8 cellular contexts compared by ENCODE assay signal in the genomic region with DNA sequence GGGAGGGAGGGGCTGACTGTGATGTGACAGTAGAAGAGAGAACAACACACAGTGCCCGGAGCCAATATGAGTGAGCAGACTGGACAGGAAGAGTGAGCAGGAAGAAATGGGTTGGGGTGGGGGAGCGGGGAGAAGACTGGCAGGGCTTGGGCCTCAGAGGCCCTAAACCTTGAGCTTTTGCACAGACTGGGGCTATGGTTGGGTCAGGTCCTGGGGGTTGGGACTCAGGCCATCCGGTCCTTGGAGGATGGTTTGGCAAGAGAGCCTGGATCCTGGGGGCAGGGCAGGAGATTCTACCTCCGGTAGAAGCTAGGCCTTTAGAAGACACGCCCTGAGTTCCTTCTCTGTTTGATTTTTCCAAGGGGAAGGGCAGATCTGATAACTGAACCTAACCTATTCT. TPM values are rescaled to one million over a fixed set of nuclear protein-coding genes. Genes with fewer than 3 reads are reported as not detected.
DNase-seq lines count a peak whose midpoint lies in the region; ATAC-seq, FAIRE-seq and TF ChIP-seq lines count a peak whose summit lies in the region.

No MANE protein-coding gene starts in this region.

- TSS peak; percentile 44 for BruUV-seq in K562 (replicated peaks; lab: Mats Ljungman, UMichigan)

- H3K27ac ChIP-seq in heart left ventricle: peak overlapping the region; percentile 77 to 97 (median 93)
- no peak overlapping the region; the same call in 1 of the 3 replicates for H3K27ac ChIP-seq in K562 (ENCODE audit: extremely low read depth, low read depth, low read length)
- H3K27ac ChIP-seq in urinary bladder (ENCODE audit: low read depth): peak overlapping the region; percentile 92

- H3K4me3 ChIP-seq in heart left ventricle (peak overlapping the region; percentile 49 to 95 (median 76)), K562 (peak overlapping the region; percentile 77), lower leg skin (ENCODE audit: low read depth, poor library complexity, severe bottlenecking) (peak overlapping the region; percentile 77), urinary bladder (ENCODE audit: low read depth, low read length) (peak overlapping the region; percentile 87)

- no peaks in the 10 kb centered on the region for H4K20me1 ChIP-seq in K562 (replicated peaks; ENCODE audit: control insufficient read depth, insufficient read depth, low read length)

- 23 to 46% (median 31%) methylated on average over 5 of the region's 5 CpGs for WGBS in heart left ventricle, 4 donors
- 26% methylated on average over 4 of the region's 5 CpGs for WGBS in K562 (ENCODE audit: insufficient coverage, low coverage, missing lambda C conversion rate)
- 17 to 18% methylated on average over 5 of the region's 5 CpGs for WGBS in lower leg skin, 2 donors
- WGBS in urinary bladder: 34% methylated on average over 5 of the region's 5 CpGs

- peak overlapping the region; percentile 82 for H3K4me2 ChIP-seq in K562 (ENCODE audit: insufficient read depth, low read length)

- 0 out of 2 replicates have a peak overlapping the region, but pooled peaks have one; percentile 94 for H2AFZ ChIP-seq in K562 (ENCODE audit: low read depth, low read length)

- TF ChIP-seq CTCF in heart left ventricle (IDR thresholded peaks at IDR 0.05) (no peak), K562 (IDR thresholded peaks at IDR 0.05 in 2 of 3, conservative IDR thresholded peaks at IDR 0.05 in 1 of 3; ENCODE audit: insufficient read depth in 2 of 3, low read depth in 1 of 3, low read length in 3 of 3) (no peak), lower leg skin (IDR thresholded peaks at IDR 0.05) (no peak)

- TF ChIP-seq EP300 in K562 (IDR thresholded peaks at IDR 0.05; ENCODE audit: low read length): no peak

- H3K9ac ChIP-seq in K562 (ENCODE audit: insufficient read depth in 1 of 2, low read depth in 2 of 2, low read length in 2 of 2): peak overlapping the region; percentile 73 to 94

- CTCF ChIA-PET in K562 (lab: Yijun Ruan, JAX; ENCODE audit: low intra/inter-chr PET ratio): interaction anchor here (0.9 kb wide), 2 partner anchors 76 to 77 kb away, joined by 3 read pairs; no protein-coding TSS in a partner anchor

- no peak for FAIRE-seq in K562 (lab: Jason Lieb, UNC)

- in situ Hi-C loops in K562 (cut with MboI): no loop called here

- intact Hi-C loops in heart left ventricle (cut with DNase I): loop anchor here (2.0 to 10.0 kb wide), 9 partner anchors 18 to 249 kb away; a partner anchor contains a TSS
- intact Hi-C loops in Right ventricle myocardium superior (cut with DNase I): no loop called here
- intact Hi-C loops in K562 (cut with micrococcal nuclease): no loop called here
- intact Hi-C loops in lower leg skin (cut with DNase I; ENCODE audit: low total_unique reads): loop anchor here (10.0 kb wide), 1 partner anchor 68 kb away; no protein-coding TSS in a partner anchor

- DNase-seq in heart left ventricle (peak in 1 of 5 donors; percentile 39), Right ventricle myocardium superior (no peak), K562 (ENCODE audit: extremely low read depth in 1 of 4, low spot score in 3 of 4) (no peak), lower leg skin (ENCODE audit: low spot score in 2 of 2) (no peak), dedifferentiated amniotic fluid mesenchymal stem cell (ENCODE audit: extremely low spot score) (no peak), NCI-H446 treated with DMSO at 0.1 percent for 48 hours (lab: John Stamatoyannopoulos, UW) (no peak)

- no peak for TF ChIP-seq POLR2A in heart left ventricle (IDR thresholded peaks at IDR 0.05)
- no peak for TF ChIP-seq POLR2A in K562 (conservative IDR thresholded peaks at IDR 0.05)
- no peak for TF ChIP-seq POLR2A in lower leg skin (IDR thresholded peaks at IDR 0.05)

- H3K27me3 ChIP-seq in heart left ventricle (no peaks in the 10 kb centered on the region), K562 (ENCODE audit: control insufficient read depth in 2 of 2, insufficient read depth in 2 of 2, low read length in 2 of 2) (no peaks in the 10 kb centered on the region)

- H3K9me3 ChIP-seq in heart left ventricle (no peaks in the 10 kb centered on the region), K562 (replicated peaks; ENCODE audit: control insufficient read depth, insufficient read depth, low read depth, low read length) (no peaks in the 10 kb centered on the region)

- TF ChIP-seq RAD21 in K562 (CRISPR knock-in tag; conservative IDR thresholded peaks at IDR 0.05 in 1 of 2, IDR thresholded peaks at IDR 0.05 in 1 of 2): no peak

- H3K4me1 ChIP-seq in heart left ventricle (peaks cover 0 to 32% (median 23%) of the 10 kb centered on the region in 12 donors), K562 (replicated peaks in 1 of 2; ENCODE audit: control insufficient read depth in 2 of 2, insufficient read depth in 2 of 2, low read length in 2 of 2) (peaks cover 10 to 21% of the 10 kb centered on the region in 2 experiments; a peak in 4 of 5 replicates), urinary bladder (ENCODE audit: insufficient read depth) (peaks cover 2% of the 10 kb centered on the region)

- POLR2A ChIA-PET in K562 (lab: Yijun Ruan, JAX): interaction anchor here (0.7 to 2.2 kb wide), 6 partner anchors 9 to 39 kb away, joined by 3 to 8 read pairs (median 4); a partner anchor contains a TSS

- ATAC-seq in heart left ventricle (peak in 3 of 4 donors; percentile 1 to 29 (median 6)), Right ventricle myocardium superior (ENCODE audit: poor library complexity) (no peak), K562 (no peak; the same call in 2 of the 3 replicates), GM21723 (IDR thresholded peaks at IDR 0.05; ENCODE audit: unreplicated experiment) (no peak)

- H3K79me2 ChIP-seq in K562 (ENCODE audit: control insufficient read depth, insufficient read depth, low read length): peaks cover 26% of the 10 kb centered on the region

- H3K9me1 ChIP-seq in K562 (ENCODE audit: control insufficient read depth, insufficient read depth, low read length): no peaks in the 10 kb centered on the region

- H3K36me3 ChIP-seq in heart left ventricle: peaks cover 0 to 43% (median 32%) of the 10 kb centered on the region in 9 donors
- H3K36me3 ChIP-seq in K562 (ENCODE audit: control insufficient read depth, insufficient read depth, low read length): peaks cover 20% of the 10 kb centered on the region
- no peaks in the 10 kb centered on the region for H3K36me3 ChIP-seq in urinary bladder (ENCODE audit: insufficient read depth)

RNA-seq across cellular contexts. Expression of a gene that starts 1.1 kb away (rescaled TPM):
- total RNA-seq in heart left ventricle (100 to 1,000 TPM in 1 of 9 donors, 10 to 100 TPM in 8; 25.2 to 108 (median 32.4) TPM), Right ventricle myocardium superior (29.4 TPM), K562 (2014; rRNA removed) (3.7 and 9.6 TPM in 2 replicates), K562 (2014; rRNA removed; fragmentation: Illumina TruSeq; extraction: Trizol) (4.0 and 4.4 TPM in 2 replicates), K562 (2015; rRNA removed; fragmentation: Illumina TruSeq; extraction: Trizol) (5.3 and 7.0 TPM in 2 replicates), K562 (2021) (19.9 and 25.1 TPM in 2 replicates), lower leg skin (10 to 100 TPM; 21.7 to 35.3 (median 30.6) TPM), urinary bladder (5.7 TPM)
- polyA plus RNA-seq in heart left ventricle (10 to 100 TPM; 41.7 to 59.4 TPM), K562 (2011; rRNA removed) (6.3 and 17.6 TPM in 2 replicates), K562 (2014; fragmentation: Illumina TruSeq; extraction: Trizol) (20.5 and 22.7 TPM in 2 replicates), K562 (2014; fragmentation: Nextera tagmentation; extraction: Ambion mirVana) (under 1 TPM; 0.24 to 0.96 TPM), K562 (2014; rRNA removed) (13.6 and 20.2 TPM in 2 replicates), urinary bladder (46.1 TPM)
- total RNA-seq in K562 (2011; cell fraction: chromatin; rRNA removed; ENCODE audit: low replicate concordance): 94.8 and 197 TPM in 2 replicates
- 81.6 and 88.2 TPM in 2 replicates for total RNA-seq in K562 (2011; cell fraction: nucleolus; rRNA removed)
- 67.5 and 71.6 TPM in 2 replicates for total RNA-seq in K562 (2011; cell fraction: nucleoplasm; rRNA removed)
- 5.4 and 7.7 TPM in 2 replicates for polyA plus RNA-seq in K562 (2011; cell fraction: cytosol; rRNA removed)
- polyA plus RNA-seq in K562 (2011; cell fraction: nucleus; rRNA removed): 41.9 and 61.2 TPM in 2 replicates
- polyA plus RNA-seq in K562 (2012): 15.5 and 24.1 TPM in 2 replicates
- polyA minus RNA-seq in K562 (2011; rRNA and poly(A)+ RNA removed): 7.2 and 7.6 TPM in 2 replicates
- polyA minus RNA-seq in K562 (2011; cell fraction: cytosol; rRNA and poly(A)+ RNA removed): 9.3 and 18.1 TPM in 2 replicates
- 11.0 and 13.6 TPM in 2 replicates for polyA minus RNA-seq in K562 (2011; cell fraction: nucleus; rRNA and poly(A)+ RNA removed)

RNA-seq across cellular contexts. Expression of a gene that starts 10.9 kb away (rescaled TPM):
- total RNA-seq in heart left ventricle (1 to 10 TPM in 8 of 9 donors, under 1 TPM in 1; 0.75 to 4.0 (median 2.7) TPM), Right ventricle myocardium superior (2.8 TPM), K562 (2014; rRNA removed) (0.27 TPM in 1 of 2 replicates, not detected in the other), K562 (2014; rRNA removed; fragmentation: Illumina TruSeq; extraction: Trizol) (not detected in 2 replicates), K562 (2015; rRNA removed; fragmentation: Illumina TruSeq; extraction: Trizol) (not detected in 2 replicates), K562 (2021) (0.22 TPM in 1 of 2 replicates, not detected in the other), lower leg skin (1 to 10 TPM in 3 of 4 donors, under 1 TPM in 1; 0.39 to 2.6 (median 1.4) TPM), urinary bladder (0.42 TPM)
- polyA plus RNA-seq in heart left ventricle (1 to 10 TPM in 1 of 2 donors, under 1 TPM in 1; 0.64 to 5.1 TPM), K562 (2011; rRNA removed) (0.08 TPM in 1 of 2 replicates, not detected in the other), K562 (2014; fragmentation: Illumina TruSeq; extraction: Trizol) (0.13 TPM in 1 of 2 replicates, not detected in the other), K562 (2014; fragmentation: Nextera tagmentation; extraction: Ambion mirVana) (under 1 TPM; 0.11 to 0.50 TPM), K562 (2014; rRNA removed) (not detected in 2 replicates), urinary bladder (1.3 TPM)
- 0.25 TPM in 1 of 2 replicates, not detected in the other for total RNA-seq in K562 (2011; cell fraction: chromatin; rRNA removed; ENCODE audit: low replicate concordance)
- total RNA-seq in K562 (2011; cell fraction: nucleolus; rRNA removed): not detected in 2 replicates
- total RNA-seq in K562 (2011; cell fraction: nucleoplasm; rRNA removed): not detected in 2 replicates
- polyA plus RNA-seq in K562 (2011; cell fraction: cytosol; rRNA removed): 0.09 TPM in 1 of 2 replicates, not detected in the other
- 0.47 TPM in 1 of 2 replicates, not detected in the other for polyA plus RNA-seq in K562 (2011; cell fraction: nucleus; rRNA removed)
- polyA plus RNA-seq in K562 (2012): 0.69 and 1.1 TPM in 2 replicates
- not detected in 2 replicates for polyA minus RNA-seq in K562 (2011; rRNA and poly(A)+ RNA removed)
- polyA minus RNA-seq in K562 (2011; cell fraction: cytosol; rRNA and poly(A)+ RNA removed): not detected in 2 replicates
- polyA minus RNA-seq in K562 (2011; cell fraction: nucleus; rRNA and poly(A)+ RNA removed): not detected in 2 replicates

RNA-seq across cellular contexts. Expression of a gene that starts 11.3 kb away (rescaled TPM):
- 100 to 1,000 TPM; 335 to 868 (median 539) TPM for total RNA-seq in heart left ventricle
- polyA plus RNA-seq in heart left ventricle: 100 to 1,000 TPM; 210 to 384 TPM
- total RNA-seq in Right ventricle myocardium superior: 720 TPM
- 21.6 and 38.9 TPM in 2 replicates for total RNA-seq in K562 (2011; cell fraction: chromatin; rRNA removed; ENCODE audit: low replicate concordance)
- 14.3 and 15.7 TPM in 2 replicates for total RNA-seq in K562 (2011; cell fraction: nucleolus; rRNA removed)
- total RNA-seq in K562 (2011; cell fraction: nucleoplasm; rRNA removed): 19.9 and 30.2 TPM in 2 replicates
- 24.6 and 32.9 TPM in 2 replicates for total RNA-seq in K562 (2014; rRNA removed)
- total RNA-seq in K562 (2014; rRNA removed; fragmentation: Illumina TruSeq; extraction: Trizol): 22.9 and 25.1 TPM in 2 replicates
- 25.1 and 25.8 TPM in 2 replicates for total RNA-seq in K562 (2015; rRNA removed; fragmentation: Illumina TruSeq; extraction: Trizol)
- total RNA-seq in K562 (2021): 67.4 and 68.4 TPM in 2 replicates
- 15.4 and 28.5 TPM in 2 replicates for polyA plus RNA-seq in K562 (2011; rRNA removed)
- 10.0 and 18.3 TPM in 2 replicates for polyA plus RNA-seq in K562 (2011; cell fraction: cytosol; rRNA removed)
- 20.7 and 22.6 TPM in 2 replicates for polyA plus RNA-seq in K562 (2011; cell fraction: nucleus; rRNA removed)
- 19.6 and 27.3 TPM in 2 replicates for polyA plus RNA-seq in K562 (2012)
- 24.2 and 29.5 TPM in 2 replicates for polyA plus RNA-seq in K562 (2014; fragmentation: Illumina TruSeq; extraction: Trizol)
- polyA plus RNA-seq in K562 (2014; fragmentation: Nextera tagmentation; extraction: Ambion mirVana): under 1 TPM; 0.38 to 0.48 TPM
- 15.2 and 21.4 TPM in 2 replicates for polyA plus RNA-seq in K562 (2014; rRNA removed)
- polyA minus RNA-seq in K562 (2011; rRNA and poly(A)+ RNA removed): 24.6 and 34.2 TPM in 2 replicates
- polyA minus RNA-seq in K562 (2011; cell fraction: cytosol; rRNA and poly(A)+ RNA removed): 19.0 and 19.8 TPM in 2 replicates
- polyA minus RNA-seq in K562 (2011; cell fraction: nucleus; rRNA and poly(A)+ RNA removed): 3.4 and 4.6 TPM in 2 replicates
- 100 to 1,000 TPM in 2 of 4 donors, 10 to 100 TPM in 2; 87.6 to 140 (median 100) TPM for total RNA-seq in lower leg skin
- 26.9 TPM for total RNA-seq in urinary bladder
- 89.4 TPM for polyA plus RNA-seq in urinary bladder

RNA-seq across cellular contexts. Expression of a gene that starts 18.8 kb away (rescaled TPM):
- total RNA-seq in heart left ventricle (100 to 1,000 TPM in 6 of 9 donors, 10 to 100 TPM in 3; 88.7 to 149 (median 125) TPM), Right ventricle myocardium superior (158 TPM), K562 (2014; rRNA removed) (44.5 and 48.0 TPM in 2 replicates), K562 (2014; rRNA removed; fragmentation: Illumina TruSeq; extraction: Trizol) (21.0 and 25.3 TPM in 2 replicates), K562 (2015; rRNA removed; fragmentation: Illumina TruSeq; extraction: Trizol) (38.6 and 42.0 TPM in 2 replicates), K562 (2021) (29.6 and 30.5 TPM in 2 replicates), lower leg skin (10 to 100 TPM; 35.1 to 64.0 (median 51.7) TPM), urinary bladder (35.2 TPM)
- polyA plus RNA-seq in heart left ventricle (100 to 1,000 TPM; 118 to 192 TPM), K562 (2011; rRNA removed) (36.3 and 38.8 TPM in 2 replicates), K562 (2014; fragmentation: Illumina TruSeq; extraction: Trizol) (36.2 and 40.9 TPM in 2 replicates), K562 (2014; fragmentation: Nextera tagmentation; extraction: Ambion mirVana) (10 to 100 TPM in 1 of 2 experiments, 1 to 10 TPM in 1; 5.6 to 19.7 TPM), K562 (2014; rRNA removed) (53.5 and 56.2 TPM in 2 replicates), urinary bladder (83.2 TPM)
- total RNA-seq in K562 (2011; cell fraction: chromatin; rRNA removed; ENCODE audit: low replicate concordance): 19.6 and 28.6 TPM in 2 replicates
- total RNA-seq in K562 (2011; cell fraction: nucleolus; rRNA removed): 20.9 and 24.7 TPM in 2 replicates
- total RNA-seq in K562 (2011; cell fraction: nucleoplasm; rRNA removed): 14.2 and 20.9 TPM in 2 replicates
- 27.6 and 32.0 TPM in 2 replicates for polyA plus RNA-seq in K562 (2011; cell fraction: cytosol; rRNA removed)
- polyA plus RNA-seq in K562 (2011; cell fraction: nucleus; rRNA removed): 25.4 and 31.1 TPM in 2 replicates
- 36.7 and 37.8 TPM in 2 replicates for polyA plus RNA-seq in K562 (2012)
- 16.5 and 24.4 TPM in 2 replicates for polyA minus RNA-seq in K562 (2011; rRNA and poly(A)+ RNA removed)
- polyA minus RNA-seq in K562 (2011; cell fraction: cytosol; rRNA and poly(A)+ RNA removed): 6.8 and 7.3 TPM in 2 replicates
- 5.5 and 14.2 TPM in 2 replicates for polyA minus RNA-seq in K562 (2011; cell fraction: nucleus; rRNA and poly(A)+ RNA removed)

RNA-seq across cellular contexts. Expression of a gene that starts 35.5 kb away (rescaled TPM):
- total RNA-seq in heart left ventricle (1,000 to 10,000 TPM in 2 of 9 donors, 100 to 1,000 TPM in 7; 383 to 1,354 (median 668) TPM), Right ventricle myocardium superior (534 TPM), K562 (2014; rRNA removed) (7.1 and 8.3 TPM in 2 replicates), K562 (2014; rRNA removed; fragmentation: Illumina TruSeq; extraction: Trizol) (2.4 and 5.7 TPM in 2 replicates), K562 (2015; rRNA removed; fragmentation: Illumina TruSeq; extraction: Trizol) (5.6 and 5.9 TPM in 2 replicates), K562 (2021) (10.8 and 13.6 TPM in 2 replicates), lower leg skin (1 to 10 TPM; 1.0 to 7.9 (median 4.9) TPM), urinary bladder (31.5 TPM)
- polyA plus RNA-seq in heart left ventricle (1,000 to 10,000 TPM in 1 of 2 donors, 100 to 1,000 TPM in 1; 253 to 1,459 TPM), K562 (2011; rRNA removed) (15.4 and 15.5 TPM in 2 replicates), K562 (2014; fragmentation: Illumina TruSeq; extraction: Trizol) (9.9 and 10.5 TPM in 2 replicates), K562 (2014; fragmentation: Nextera tagmentation; extraction: Ambion mirVana) (10 to 100 TPM in 1 of 2 experiments, 1 to 10 TPM in 1; 6.3 to 12.5 TPM), K562 (2014; rRNA removed) (17.2 and 18.4 TPM in 2 replicates), urinary bladder (6.3 TPM)
- total RNA-seq in K562 (2011; cell fraction: chromatin; rRNA removed; ENCODE audit: low replicate concordance): 32.5 and 71.2 TPM in 2 replicates
- total RNA-seq in K562 (2011; cell fraction: nucleolus; rRNA removed): 31.6 and 45.9 TPM in 2 replicates
- total RNA-seq in K562 (2011; cell fraction: nucleoplasm; rRNA removed): 30.1 and 40.7 TPM in 2 replicates
- 12.6 and 14.8 TPM in 2 replicates for polyA plus RNA-seq in K562 (2011; cell fraction: cytosol; rRNA removed)
- polyA plus RNA-seq in K562 (2011; cell fraction: nucleus; rRNA removed): 140 and 201 TPM in 2 replicates
- polyA plus RNA-seq in K562 (2012): 16.9 and 27.2 TPM in 2 replicates
- 5.1 and 10.0 TPM in 2 replicates for polyA minus RNA-seq in K562 (2011; rRNA and poly(A)+ RNA removed)
- 6.4 and 10.6 TPM in 2 replicates for polyA minus RNA-seq in K562 (2011; cell fraction: cytosol; rRNA and poly(A)+ RNA removed)
- polyA minus RNA-seq in K562 (2011; cell fraction: nucleus; rRNA and poly(A)+ RNA removed): 13.9 and 15.6 TPM in 2 replicates

Comparison
In these comparisons a context has a peak if more than half of its experiments do, and no peak if none do; other contexts are left out.
1. ATAC-seq: peak in heart left ventricle (3 of 4); none in Right ventricle myocardium superior (single experiment), K562 (single experiment) and GM21723 (single experiment).
2. intact Hi-C loops: an anchor here in heart left ventricle (2.0 to 10.0 kb wide) and lower leg skin (10.0 kb wide); none called in Right ventricle myocardium superior and K562.
3. Peak in every context shown above with its lines, with median percentiles within 50 percentile points of each other: H3K4me3 ChIP-seq.